15 cellular contexts compared by ENCODE assay signal in genomic region chr22:26321469-26321913, GRCh38.
A peak's percentile ranks its signal among the peaks of the same experiment; 100 is the strongest.
DNase-seq lines count a peak whose midpoint lies in the region; ATAC-seq and TF ChIP-seq lines count a peak whose summit lies in the region.
"Had no signal": no experiment of that assay in that cellular context is flagged by ENCODE, and none has a peak within 500 bp of the region (broad histone marks: within the 10 kb centered on the region; RNA-seq: fewer than 3 reads in every experiment).

No MANE protein-coding gene starts in this region.

- H3K27ac ChIP-seq in PC-3 (ENCODE audit: low read length), result no peak overlapping the region

- H3K79me2 ChIP-seq in PC-3 (ENCODE audit: low read length), result no peaks in the 10 kb centered on the region

- no peaks in the 10 kb centered on the region for H4K20me1 ChIP-seq in PC-3 (ENCODE audit: low read length)

- no peak overlapping the region for H2AFZ ChIP-seq in PC-3 (ENCODE audit: low read length)

- H3F3A ChIP-seq in PC-3 (ENCODE audit: low read length, unreplicated experiment), result no peaks in the 10 kb centered on the region

- no peaks in the 10 kb centered on the region for H3K36me3 ChIP-seq in PC-3 (ENCODE audit: low read depth, low read length)

- H3K9me3 ChIP-seq in PC-3 (ENCODE audit: low read length), result no peaks in the 10 kb centered on the region

- intact Hi-C loops in PC-3 (cut with micrococcal nuclease), result no loop called here

- no peaks in the 10 kb centered on the region for H3K27me3 Mint-ChIP-seq in osteocyte (ENCODE audit: unreplicated experiment)

- H3K9me3 Mint-ChIP-seq in osteocyte (ENCODE audit: unreplicated experiment), result no peaks in the 10 kb centered on the region
- H3K9me3 Mint-ChIP-seq: natural killer cell had no signal

- no peaks in the 10 kb centered on the region for H3K9me2 ChIP-seq in PC-3 (replicated peaks; ENCODE audit: low read length)

- H3K4me3 Mint-ChIP-seq in osteocyte (ENCODE audit: unreplicated experiment), result no peak overlapping the region
- H3K4me3 Mint-ChIP-seq: natural killer cell had no signal

- ATAC-seq in PC-3, result no peak
- ATAC-seq: natural killer cell had no signal

- H3K4me1 ChIP-seq in PC-3 (ENCODE audit: insufficient read depth, low read length), result peaks cover 14% of the 10 kb centered on the region; the same call in 1 of the 2 replicates

- no peak overlapping the region for H3K9ac ChIP-seq in PC-3 (ENCODE audit: low read length)

- CTCF ChIA-PET in PC-3 (lab: Charles Lee), result no interaction called here

- peak; percentile 97 for DNase-seq in EH (ENCODE audit: low read depth)
- peak; percentile 31 for DNase-seq in PC-3
- peak; percentile 36 for DNase-seq in fibroblast of the aortic adventitia (ENCODE audit: low read depth)
- no peak for DNase-seq in osteocyte (ENCODE audit: extremely low spot score, unreplicated experiment)
- DNase-seq in kidney glomerular epithelial cell (lab: John Stamatoyannopoulos, UW), result no peak
- DNase-seq in HUDEP-2 (lab: John Stamatoyannopoulos, UW; ENCODE audit: unreplicated experiment in 76 of 76), result no peak
- DNase-seq in T1000 (lab: John Stamatoyannopoulos, UW), result no peak
- DNase-seq in NCI-H2081 treated with DMSO at 0.1 percent for 48 hours (lab: John Stamatoyannopoulos, UW), result no peak
- DNase-seq: activated CD4-positive, alpha-beta T cell treated with anti-CD3 and anti-CD28 coated beads for 1 hour; Calu3; Kasumi-1; natural killer cell; NCI-H2171 treated with DMSO at 0.1 percent for 48 hours; stimulated activated CD4-positive, alpha-beta T cell treated with anti-CD3 and anti-CD28 coated beads, Interleukin-2, amount 100 ng/mL, for 24 hours; stimulated activated naive CD4-positive, alpha-beta T cell treated with Interleukin-2 at 50 U/mL for 16 hours had no signal

- peaks cover 29% of the 10 kb centered on the region for H3K4me1 Mint-ChIP-seq in osteocyte (ENCODE audit: unreplicated experiment)
- H3K4me1 Mint-ChIP-seq: natural killer cell had no signal

- H3K27me3 ChIP-seq in PC-3 (ENCODE audit: low read length), result no peaks in the 10 kb centered on the region

- H3K4me2 ChIP-seq in PC-3 (ENCODE audit: low read length), result no peak overlapping the region

- H3K27ac Mint-ChIP-seq in osteocyte (ENCODE audit: unreplicated experiment), result peak overlapping the region; percentile 88
- H3K27ac Mint-ChIP-seq: natural killer cell had no signal

- TF ChIP-seq CTCF in PC-3 (conservative IDR thresholded peaks at IDR 0.05; ENCODE audit: low read depth, low read length), result no peak
- no peak for TF ChIP-seq CTCF in fibroblast of the aortic adventitia (IDR thresholded peaks at IDR 0.05; ENCODE audit: insufficient read depth, low read length)
- no peak for TF ChIP-seq CTCF in osteocyte (IDR thresholded peaks at IDR 0.05)

- BruUV-seq in PC-3 (replicated peaks; lab: Mats Ljungman, UMichigan), result no TSS peak

- H3K36me3 Mint-ChIP-seq in osteocyte (ENCODE audit: unreplicated experiment), result no peaks in the 10 kb centered on the region
- H3K36me3 Mint-ChIP-seq: natural killer cell had no signal

- H3K4me3 ChIP-seq in PC-3 (ENCODE audit: low read length) (no peak overlapping the region), fibroblast of the aortic adventitia (ENCODE audit: low read depth, low read length) (no peak overlapping the region)

- POLR2A ChIA-PET in PC-3 (lab: Charles Lee; ENCODE audit: unreplicated experiment), result no interaction called here

Comparison
In these comparisons a context has a peak if more than half of its experiments do, and no peak if none do; other contexts are left out.
1. DNase-seq: peak in EH (single experiment), PC-3 (single experiment) and fibroblast of the aortic adventitia (single experiment); none in osteocyte (single experiment), kidney glomerular epithelial cell (single experiment), HUDEP-2 (0 of 76), T1000 (single experiment) and NCI-H2081 treated with DMSO at 0.1 percent for 48 hours (single experiment).